In the genomic region with DNA sequence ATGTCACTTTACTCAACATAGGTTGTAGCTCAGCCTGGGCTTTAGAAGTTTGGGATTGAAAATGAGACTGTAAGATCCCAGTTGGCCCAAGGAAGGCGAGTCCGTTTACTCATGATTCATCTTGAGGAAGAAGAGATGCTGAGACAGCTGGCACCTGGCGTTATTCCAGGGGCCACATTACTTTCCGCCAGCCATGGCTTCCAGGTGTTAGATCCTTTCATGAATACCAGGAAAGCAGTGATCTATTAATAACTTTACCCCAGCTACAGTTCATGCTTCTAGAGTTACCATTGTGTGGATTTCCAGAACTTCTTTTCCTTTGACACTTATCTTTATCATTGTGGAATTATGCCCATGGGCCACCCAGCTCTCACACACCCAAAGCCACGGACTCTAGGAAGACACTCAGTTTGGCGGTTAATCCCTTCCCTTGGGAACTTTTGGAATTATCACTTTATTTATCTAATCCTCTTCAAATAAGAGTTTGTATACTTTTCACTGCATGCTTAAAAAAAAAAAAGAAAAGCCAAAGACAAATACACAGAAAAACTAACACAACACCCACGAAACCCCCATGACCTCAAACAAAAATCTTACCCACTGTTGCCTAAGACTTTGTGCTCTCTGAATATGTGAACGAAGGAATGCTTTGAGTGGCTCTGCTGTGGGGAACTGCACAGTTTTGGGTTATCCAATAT, we compare ENCODE assay signal across 1 cellular context.
A peak's percentile ranks its signal among the peaks of the same experiment; 100 is the strongest.
TF ChIP-seq lines count a peak whose summit lies in the region.

No MANE protein-coding gene starts in this region.

TF ChIP-seq in HEK293, 187 proteins besides CTCF, POLR2A, EP300 and RAD21 (continued from another document):
- TF ChIP-seq PRDM6 (tag by site-specific recombination; IDR thresholded peaks at IDR 0.05) (peak; percentile 68; the same call in 1 of the 2 replicates), ZNF776 (tag by site-specific recombination; IDR thresholded peaks at IDR 0.05; ENCODE audit: borderline replicate concordance) (no peak), ZNF248 (tag by site-specific recombination; IDR thresholded peaks at IDR 0.05) (no peak), BCL6B (tag by site-specific recombination; IDR thresholded peaks at IDR 0.05) (peak; percentile 64), OSR2 (tag by site-specific recombination; IDR thresholded peaks at IDR 0.05) (peak; percentile 12; the same call in 1 of the 2 replicates)
